1 cellular context compared by ENCODE assay signal in the genomic region with DNA sequence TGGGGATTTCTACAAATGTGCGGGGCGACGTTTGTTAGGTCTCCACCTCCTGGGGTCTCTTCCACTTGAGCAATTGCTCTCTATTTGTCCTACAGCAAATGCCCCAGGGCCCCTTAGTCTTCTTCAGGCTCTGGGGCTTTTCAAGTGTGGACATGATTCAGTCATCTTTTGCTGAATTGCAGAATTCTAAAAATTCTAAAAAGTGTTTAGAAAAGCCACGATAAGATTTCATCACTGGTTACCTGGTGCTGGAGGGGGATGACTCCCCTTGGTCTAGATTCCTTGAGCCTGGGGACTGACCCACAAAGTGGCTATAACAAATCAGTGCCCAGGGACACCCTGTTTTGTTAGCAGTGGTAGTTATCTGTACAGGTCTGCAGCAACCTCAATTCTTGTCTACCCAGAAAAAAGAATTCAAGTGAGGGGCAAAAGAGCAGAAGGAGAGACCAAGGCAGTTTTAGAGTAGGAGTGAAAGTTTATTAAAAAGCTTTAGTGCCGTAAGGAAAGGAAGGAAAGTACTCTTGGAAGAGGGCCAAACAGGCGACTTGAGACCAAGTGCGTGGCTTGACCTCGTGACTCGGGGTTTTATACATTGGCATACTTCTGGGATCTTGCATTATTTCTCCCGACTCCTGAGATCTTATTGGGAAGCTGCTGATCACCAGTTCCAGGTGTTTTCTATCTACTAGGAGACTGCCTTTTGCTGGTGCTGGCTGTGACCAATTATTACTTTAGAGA.
TF ChIP-seq lines count a peak whose summit lies in the region.

No MANE protein-coding gene starts in this region.

TF ChIP-seq in endothelial cell of umbilical vein, 7 proteins besides CTCF, POLR2A, EP300 and RAD21:
- TF ChIP-seq JUN (IDR thresholded peaks at IDR 0.05; ENCODE audit: borderline replicate concordance, insufficient read depth, insufficient read length, low read depth) = no peak
- TF ChIP-seq EZH2 (IDR thresholded peaks at IDR 0.05; ENCODE audit: borderline replicate concordance, low read depth, low read length, severe bottlenecking) = no peak
- no peak for TF ChIP-seq GATA2 (IDR thresholded peaks at IDR 0.05; ENCODE audit: insufficient read depth, insufficient read length, low read depth, low read length)
- no peak for TF ChIP-seq POLR2AphosphoS5 (IDR thresholded peaks at IDR 0.05; ENCODE audit: insufficient read depth, low read depth, low read length)
- TF ChIP-seq MYC (IDR thresholded peaks at IDR 0.05; ENCODE audit: low read depth, low read length) = no peak
- TF ChIP-seq FOS (IDR thresholded peaks at IDR 0.05; ENCODE audit: borderline replicate concordance, insufficient read depth, low read length) = no peak
- TF ChIP-seq, protein P1, sequence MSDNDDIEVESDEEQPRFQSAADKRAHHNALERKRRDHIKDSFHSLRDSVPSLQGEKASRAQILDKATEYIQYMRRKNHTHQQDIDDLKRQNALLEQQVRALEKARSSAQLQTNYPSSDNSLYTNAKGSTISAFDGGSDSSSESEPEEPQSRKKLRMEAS (IDR thresholded peaks at IDR 0.05; ENCODE audit: insufficient read depth, insufficient read length) = no peak
